ENCODE assay signal across 9 cellular contexts in the genomic region with DNA sequence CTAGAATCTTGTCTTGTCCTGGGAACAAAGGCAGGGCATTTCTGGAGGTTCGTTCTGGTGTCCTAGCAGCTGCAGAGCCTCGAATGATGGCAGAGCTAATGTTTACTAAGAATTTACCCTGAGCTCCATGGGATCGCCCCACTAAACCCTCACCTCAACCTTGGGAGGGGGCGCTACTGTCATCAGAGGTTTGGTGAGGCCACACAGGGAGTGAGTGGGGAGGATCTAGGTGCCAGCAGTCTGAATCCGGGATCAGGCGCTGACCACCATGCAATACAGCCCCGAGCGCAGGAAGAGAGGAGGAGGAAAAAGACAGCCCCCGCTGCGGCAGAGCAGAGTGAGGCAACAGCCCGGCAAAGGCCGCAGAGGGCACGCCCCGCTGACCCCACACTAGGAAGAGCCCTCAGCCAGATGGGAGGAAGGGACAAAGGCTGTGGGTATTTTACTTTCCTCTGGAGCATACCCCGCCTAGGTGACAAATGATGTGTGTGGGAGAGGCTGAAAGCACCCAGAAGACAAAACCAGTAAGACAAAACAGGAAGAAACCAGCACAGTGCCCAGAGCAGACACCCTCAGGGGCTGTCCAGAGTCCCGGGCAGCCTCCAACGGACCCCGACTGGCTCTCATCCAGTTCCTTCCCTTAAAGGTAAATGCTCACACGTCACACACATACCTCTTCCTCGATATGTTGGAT.
DNase-seq lines count a peak whose midpoint lies in the region; ATAC-seq, FAIRE-seq and TF ChIP-seq lines count a peak whose summit lies in the region.
"Had no signal": no experiment of that assay in that cellular context is flagged by ENCODE, and none has a peak within 500 bp of the region (broad histone marks: within the 10 kb centered on the region; RNA-seq: fewer than 3 reads in every experiment).

No MANE protein-coding gene starts in this region.

- no peak overlapping the region for H2BK5ac ChIP-seq in mesendoderm (ENCODE audit: low read length)

- H4K5ac ChIP-seq in mesendoderm (ENCODE audit: low read length) = no peak overlapping the region

- no peak overlapping the region for H3K56ac ChIP-seq in mesendoderm (ENCODE audit: low read length)

- H3K27ac Mint-ChIP-seq in natural killer cell treated with Interleukin-12 subunit alpha and Interleukin-12 subunit beta and Interleukin-15 and Interleukin-18, amount 100 ng/mL, for 72 hours = peak overlapping the region; percentile 85 to 91

- WGBS in GM12878 (ENCODE audit: insufficient coverage, insufficient replicate concordance, low lambda C conversion rate, missing lambda C conversion rate) = 32% methylated on average over 20 of the region's 20 CpGs
- WGBS in mesendoderm (ENCODE audit: extremely low coverage, insufficient coverage, low lambda C conversion rate) = no CpG with 5 or more reads among the region's 20 CpGs

- H3K27me3 Mint-ChIP-seq in natural killer cell treated with Interleukin-12 subunit alpha and Interleukin-12 subunit beta and Interleukin-15 and Interleukin-18, amount 100 ng/mL, for 72 hours = no peaks in the 10 kb centered on the region

- H2AFZ ChIP-seq in GM12878 (ENCODE audit: control insufficient read depth, low read depth, low read length) = peak overlapping the region; percentile 7; the same call in 1 of the 2 replicates

- peak overlapping the region; percentile 91 for H3K4me3 Mint-ChIP-seq in natural killer cell treated with Interleukin-12 subunit alpha and Interleukin-12 subunit beta and Interleukin-15 and Interleukin-18, amount 100 ng/mL, for 72 hours

- DNase-seq in GM12878 (ENCODE audit: low read depth, low spot score) (peak; percentile 24), mesendoderm (no peak), cortex of kidney (lab: John Stamatoyannopoulos, UW) (no peak)
- DNase-seq in natural killer cell treated with Interleukin-12 subunit alpha and Interleukin-12 subunit beta and Interleukin-15 and Interleukin-18, amount 100 ng/mL, for 72 hours (ENCODE audit: low spot score) = no peak
- no peak for DNase-seq in activated CD8-positive, alpha-beta memory T cell treated with anti-CD3 and anti-CD28 coated beads for 24 hours

- TF ChIP-seq POLR2A in GM12878 (IDR thresholded peaks at IDR 0.05; ENCODE audit: low read depth, low read length) = no peak

- H3K79me2 ChIP-seq in GM12878 (ENCODE audit: control insufficient read depth, insufficient read depth, low read length) (no peaks in the 10 kb centered on the region; the same call in 1 of the 2 replicates), mesendoderm (ENCODE audit: control insufficient read depth, insufficient read depth, low read length) (no peaks in the 10 kb centered on the region)

- no peak overlapping the region for H3K4ac ChIP-seq in mesendoderm (ENCODE audit: low read depth, low read length)

- intact Hi-C loops in GM12878 (cut with micrococcal nuclease; ENCODE audit: unreplicated experiment) = loop anchor here (5.0 kb wide), 1 partner anchor 102 kb away; a partner anchor contains a TSS

- no peaks in the 10 kb centered on the region for H3K9me3 ChIP-seq in GM12878 (replicated peaks; ENCODE audit: control insufficient read depth, insufficient read depth, low read length)
- H3K9me3 ChIP-seq: thoracic aorta had no signal

- ATAC-seq in GM19452 (IDR thresholded peaks at IDR 0.05; ENCODE audit: unreplicated experiment) = peak; percentile 44
- ATAC-seq in HG03442 (IDR thresholded peaks at IDR 0.05; ENCODE audit: unreplicated experiment) = peak; percentile 48
- peak; percentile 78 for ATAC-seq in GM12878
- ATAC-seq in natural killer cell treated with Interleukin-12 subunit alpha and Interleukin-12 subunit beta and Interleukin-15 and Interleukin-18, amount 100 ng/mL, for 72 hours = peak; percentile 50 to 58
- ATAC-seq in HG02884 (IDR thresholded peaks at IDR 0.05; ENCODE audit: unreplicated experiment) = no peak

- peaks cover 2% of the 10 kb centered on the region for H3K79me1 ChIP-seq in mesendoderm (ENCODE audit: low read length)

- SMC1A ChIA-PET in GM12878 (lab: Charles Lee; ENCODE audit: uncharacterized antibody, unreplicated experiment) = interaction anchor here (1.0 to 2.5 kb wide), 5 partner anchors 22 to 101 kb away, joined by 3 to 16 read pairs (median 4); no protein-coding TSS in a partner anchor

- no peak for FAIRE-seq in GM12878 (lab: Jason Lieb, UNC)

- H3K36me3 ChIP-seq in GM12878 (ENCODE audit: control insufficient read depth in 2 of 2, insufficient read depth in 2 of 2, low read length in 1 of 2) = peaks cover 0 to 6% of the 10 kb centered on the region in 2 experiments; a peak in 2 of 4 replicates
- H3K36me3 ChIP-seq in mesendoderm (ENCODE audit: control insufficient read depth, insufficient read depth, low read length) = no peaks in the 10 kb centered on the region
- H3K36me3 ChIP-seq: thoracic aorta had no signal

- no peak overlapping the region for H4K8ac ChIP-seq in mesendoderm (ENCODE audit: low read depth, low read length)

- CTCF ChIA-PET in GM12878 (lab: Yijun Ruan, JAX) = interaction anchor here (1.0 to 1.5 kb wide), 4 partner anchors 20 to 101 kb away, joined by 3 to 4 read pairs (median 4); no protein-coding TSS in a partner anchor

- POLR2A ChIA-PET in GM12878 (lab: Charles Lee) = interaction anchor here (1.0 kb wide), 1 partner anchor 48 kb away, joined by 3 read pairs; no protein-coding TSS in a partner anchor

- H3K4me1 Mint-ChIP-seq in natural killer cell treated with Interleukin-12 subunit alpha and Interleukin-12 subunit beta and Interleukin-15 and Interleukin-18, amount 100 ng/mL, for 72 hours (ENCODE audit: low read depth in 2 of 2) = peaks cover 43 to 57% of the 10 kb centered on the region in 2 donors

- BruUV-seq in GM12878 (replicated peaks; lab: Mats Ljungman, UMichigan) = no TSS peak

- no peaks in the 10 kb centered on the region for H4K20me1 ChIP-seq in GM12878 (ENCODE audit: control insufficient read depth, insufficient read depth)

- H3K23ac ChIP-seq in mesendoderm (ENCODE audit: low read length) = no peak overlapping the region

- in situ Hi-C loops in GM12878 (cut with MboI) = no loop called here

- H3K4me3 ChIP-seq in GM12878 (peak overlapping the region; percentile 1; the same call in 1 of the 2 replicates), mesendoderm (ENCODE audit: low read length) (no peak overlapping the region)
- H3K4me3 ChIP-seq: thoracic aorta had no signal

- RAD21 ChIA-PET in GM12878 (lab: Charles Lee; ENCODE audit: unreplicated experiment) = interaction anchor here (0.9 to 2.1 kb wide), 4 partner anchors 21 to 100 kb away, joined by 3 to 7 read pairs (median 3); no protein-coding TSS in a partner anchor

- no peaks in the 10 kb centered on the region for H3K27me3 ChIP-seq in GM12878 (replicated peaks in 1 of 2; ENCODE audit: control insufficient read depth in 2 of 2, insufficient read depth in 2 of 2, low read length in 1 of 2)
- H3K27me3 ChIP-seq in mesendoderm (ENCODE audit: insufficient read depth, low read length, poor library complexity) = no peaks in the 10 kb centered on the region

- no peak overlapping the region for H2BK15ac ChIP-seq in mesendoderm (replicated peaks; ENCODE audit: low read depth)

- H3K4me1 ChIP-seq in GM12878 (ENCODE audit: control insufficient read depth, insufficient read depth, low read length) = peaks cover 24% of the 10 kb centered on the region
- H3K4me1 ChIP-seq in mesendoderm (ENCODE audit: control insufficient read depth, low read depth, low read length) = no peaks in the 10 kb centered on the region

- H3K4me2 ChIP-seq in GM12878 (ENCODE audit: control insufficient read depth, insufficient read depth) (peak overlapping the region; percentile 61), mesendoderm (ENCODE audit: low read length) (no peak overlapping the region)

- TF ChIP-seq EP300 in GM12878 (IDR thresholded peaks at IDR 0.05; ENCODE audit: borderline replicate concordance in 1 of 2, control insufficient read depth in 1 of 2, low read depth in 2 of 2, low read length in 2 of 2) = no peak

- H3K36me3 Mint-ChIP-seq in natural killer cell treated with Interleukin-12 subunit alpha and Interleukin-12 subunit beta and Interleukin-15 and Interleukin-18, amount 100 ng/mL, for 72 hours = no peaks in the 10 kb centered on the region

- H2AK5ac ChIP-seq in mesendoderm (ENCODE audit: low read length) = no peak overlapping the region

- no peaks in the 10 kb centered on the region for H3K9me3 Mint-ChIP-seq in natural killer cell treated with Interleukin-12 subunit alpha and Interleukin-12 subunit beta and Interleukin-15 and Interleukin-18, amount 100 ng/mL, for 72 hours

- H2BK120ac ChIP-seq in mesendoderm (ENCODE audit: low read depth, low read length) = no peak overlapping the region

- peak overlapping the region; percentile 24 for H3K9ac ChIP-seq in GM12878 (ENCODE audit: control insufficient read depth, insufficient read depth, low read length)
- H3K9ac ChIP-seq in mesendoderm (ENCODE audit: low read length) = no peak overlapping the region

- no peak for TF ChIP-seq RAD21 in GM12878 (IDR thresholded peaks at IDR 0.05; ENCODE audit: insufficient read depth, low read depth, low read length)

- no peak for TF ChIP-seq CTCF in GM12878 (IDR thresholded peaks at IDR 0.05 in 2 of 3, conservative IDR thresholded peaks at IDR 0.05 in 1 of 3; ENCODE audit: control insufficient read depth in 2 of 3, extremely low read depth in 1 of 3, insufficient read depth in 1 of 3, low read depth in 3 of 3, low read length in 3 of 3)

- no peak overlapping the region for H3K18ac ChIP-seq in mesendoderm (ENCODE audit: low read length)

- peak overlapping the region; percentile 75 for H3K27ac ChIP-seq in GM12878 (ENCODE audit: control insufficient read depth, insufficient read depth)
- H3K27ac ChIP-seq in mesendoderm (ENCODE audit: low read depth, low read length) = no peak overlapping the region
- H3K27ac ChIP-seq: thoracic aorta had no signal

TF ChIP-seq in GM12878, 131 proteins besides CTCF, POLR2A, EP300 and RAD21:
- peak; percentile 55 for TF ChIP-seq NR2F1 (conservative IDR thresholded peaks at IDR 0.05)
- TF ChIP-seq BHLHE40 (IDR thresholded peaks at IDR 0.05; ENCODE audit: borderline replicate concordance in 1 of 2, low read depth in 2 of 2, low read length in 1 of 2) = peak in 1 of 2 experiments; percentile 14; a peak in 1 of 4 replicates
- TF ChIP-seq IKZF2 (IDR thresholded peaks at IDR 0.05) = peak; percentile 27 to 46; a peak in 1 of 4 replicates
- peak; percentile 66; the same call in 1 of the 2 replicates for TF ChIP-seq RFX5 (IDR thresholded peaks at IDR 0.05; ENCODE audit: low read depth, low read length)
- peak; percentile 63; the same call in 1 of the 2 replicates for TF ChIP-seq PAX5 (IDR thresholded peaks at IDR 0.05; ENCODE audit: borderline replicate concordance, low read depth, low read length)
- no peak for TF ChIP-seq BMI1 (IDR thresholded peaks at IDR 0.05; ENCODE audit: borderline replicate concordance)
- TF ChIP-seq IKZF1 (conservative IDR thresholded peaks at IDR 0.05) = peak; percentile 50
- TF ChIP-seq FOS (IDR thresholded peaks at IDR 0.05; ENCODE audit: borderline replicate concordance, extremely low read depth, insufficient read length) = no peak
